Comparison of ENCODE assay signal across 8 cellular contexts in genomic region chr7:101165075-101165957, GRCh38. TPM values are rescaled to one million over a fixed set of nuclear protein-coding genes. Genes with fewer than 3 reads are reported as not detected.
DNase-seq lines count a peak whose midpoint lies in the region; ATAC-seq, FAIRE-seq and TF ChIP-seq lines count a peak whose summit lies in the region.

Gene VGF, minus strand, starts transcription at chr7:101165569. Its CDS starts 726 bp downstream, at chr7:101164843.

- CTCF ChIA-PET in H1 (lab: Charles Lee; ENCODE audit: partially characterized antibody): interaction anchor here (0.6 to 5.7 kb wide), 11 partner anchors 9 to 79 kb away, joined by 3 to 46 read pairs (median 4); partner anchors contain the start of genes FIS1 and SERPINE1

- no peak within 1 kb of the TSS for H3K56ac ChIP-seq in H1 (replicated peaks; ENCODE audit: insufficient read length, low read depth, low read length)

- H4K20me1 ChIP-seq in H1 (replicated peaks in 1 of 2; ENCODE audit: control insufficient read depth in 1 of 2, insufficient read depth in 2 of 2, low read length in 2 of 2): peaks cover 7 to 10% of the 10 kb centered on the region in 2 experiments

- peak; percentile 90 for DNase-seq in NT2/D1 (ENCODE audit: low read depth, low spot score)
- DNase-seq in activated CD8-positive, alpha-beta memory T cell treated with anti-CD3 and anti-CD28 coated beads for 48 hours (ENCODE audit: low read depth in 2 of 3, low spot score in 2 of 3): peak; percentile 79 to 91 (median 82)
- DNase-seq in H1 (ENCODE audit: low read depth in 1 of 2, low spot score in 2 of 2): peak; percentile 93 to 98
- peak; percentile 97 for DNase-seq in mesenteric fat pad (ENCODE audit: low spot score)
- peak; percentile 86 to 91 for DNase-seq in stimulated activated CD8-positive, alpha-beta memory T cell treated with anti-CD3 and anti-CD28 coated beads, Interleukin-15, amount 100 ng/mL, for 48 hours (ENCODE audit: low read depth in 2 of 2)

- H4K91ac ChIP-seq in H1 (replicated peaks; ENCODE audit: insufficient read length, low read length): no peak within 1 kb of the TSS

- 3% methylated on average over 43 of the region's 74 CpGs; no CpG with 5 or more reads in 1 of the 2 experiments for WGBS in H1 (ENCODE audit: extremely low coverage in 1 of 2, insufficient coverage in 1 of 2, insufficient read length in 1 of 2, insufficient replicate concordance in 2 of 2, low coverage in 1 of 2, low lambda C conversion rate in 2 of 2, missing lambda C conversion rate in 1 of 2), 2 experiments

- no peak within 1 kb of the TSS for H2AK5ac ChIP-seq in H1 (ENCODE audit: low read depth, low read length)

- ATAC-seq in GM21367 (IDR thresholded peaks at IDR 0.05; ENCODE audit: unreplicated experiment): peak; percentile 54

- no peak within 1 kb of the TSS for H2BK15ac ChIP-seq in H1 (ENCODE audit: low read length)

- H2BK20ac ChIP-seq in H1 (ENCODE audit: low read length): no peak within 1 kb of the TSS

- H2AFZ ChIP-seq in H1 (ENCODE audit: low read length): no peak within 1 kb of the TSS

- H3K27me3 ChIP-seq in HUES6 (ENCODE audit: control insufficient read depth, insufficient read depth, low read length): peaks cover 64% of the 10 kb centered on the region
- H3K27me3 ChIP-seq in NT2/D1 (ENCODE audit: insufficient read depth, insufficient read length): peaks cover 40% of the 10 kb centered on the region
- peaks cover 17 to 67% (median 48%) of the 10 kb centered on the region in 4 experiments for H3K27me3 ChIP-seq in H1 (replicated peaks in 1 of 4; ENCODE audit: control insufficient read depth in 3 of 4, extremely low read depth in 1 of 4, insufficient read depth in 3 of 4, low read length in 3 of 4)

- no peak within 1 kb of the TSS for H3K23ac ChIP-seq in H1 (ENCODE audit: insufficient read length)

- no peak within 1 kb of the TSS for H3K4ac ChIP-seq in H1 (replicated peaks; ENCODE audit: insufficient read length, low read depth, low read length)

- peak in 1 of 2 experiments; percentile 79; a peak in 1 of 3 replicates for TF ChIP-seq EP300 in H1 (IDR thresholded peaks at IDR 0.05; ENCODE audit: borderline replicate concordance in 1 of 2, low read depth in 2 of 2, low read length in 2 of 2)

- no peak within 1 kb of the TSS for H2BK120ac ChIP-seq in H1 (replicated peaks; ENCODE audit: low read depth, low read length)

- no peak within 1 kb of the TSS for H2BK12ac ChIP-seq in H1 (ENCODE audit: low read depth, low read length)

- H3K18ac ChIP-seq in H1 (ENCODE audit: extremely low read depth, low read length): peak within 1 kb of the TSS; percentile 83

- peak within 1 kb of the TSS; percentile 79 for H3K9ac ChIP-seq in HUES6 (ENCODE audit: low read length)
- H3K9ac ChIP-seq in NT2/D1 (ENCODE audit: insufficient read length, low read depth): peak within 1 kb of the TSS; percentile 85
- H3K9ac ChIP-seq in H1 (replicated peaks in 1 of 4; ENCODE audit: extremely low read depth in 1 of 4, low read depth in 3 of 4, low read length in 3 of 4): no peak within 1 kb of the TSS

- H3K4me3 ChIP-seq in HUES6 (ENCODE audit: low read depth, low read length): peak within 1 kb of the TSS; percentile 62
- H3K4me3 ChIP-seq in NT2/D1 (ENCODE audit: insufficient read length, low read depth): peak within 1 kb of the TSS; percentile 66
- peak within 1 kb of the TSS; percentile 46 to 74 (median 55) for H3K4me3 ChIP-seq in H1 (ENCODE audit: extremely low read depth in 1 of 4, insufficient read depth in 2 of 4, low read depth in 3 of 4, low read length in 4 of 4)

- H4K8ac ChIP-seq in H1 (ENCODE audit: extremely low read depth, insufficient read depth, low read length): no peak within 1 kb of the TSS

- H3K9me3 ChIP-seq in HUES6 (ENCODE audit: control insufficient read depth, insufficient read depth, low read depth, low read length) (no peaks in the 10 kb centered on the region), NT2/D1 (ENCODE audit: insufficient read depth, low read length) (no peaks in the 10 kb centered on the region), H1 (ENCODE audit: insufficient read depth in 2 of 2, low read depth in 1 of 2, low read length in 1 of 2) (no peaks in the 10 kb centered on the region)

- peaks cover 38% of the 10 kb centered on the region for H3K23me2 ChIP-seq in H1 (ENCODE audit: low read depth, low read length)

- peak within 1 kb of the TSS; percentile 44 to 90 for H3K4me2 ChIP-seq in H1 (ENCODE audit: insufficient read depth in 1 of 2, low read depth in 2 of 2, low read length in 2 of 2)

- H3K79me1 ChIP-seq in H1 (ENCODE audit: low read depth, low read length): no peaks in the 10 kb centered on the region

- no peaks in the 10 kb centered on the region for H3K79me2 ChIP-seq in H1 (ENCODE audit: control insufficient read depth in 1 of 2, insufficient read depth in 2 of 2, low read length in 2 of 2)

- FAIRE-seq in H1 (lab: Jason Lieb, UNC): no peak

- POLR2A ChIA-PET in H1 (lab: Charles Lee; ENCODE audit: partially characterized antibody): interaction anchor here (0.7 to 2.6 kb wide), 7 partner anchors 9 to 204 kb away, joined by 3 to 20 read pairs (median 5); partner anchors contain the start of genes AP1S1, PLOD3 and ZNHIT1

- H3K4me1 ChIP-seq in HUES6 (ENCODE audit: control insufficient read depth, insufficient read depth, low read length) (peaks cover 55% of the 10 kb centered on the region), NT2/D1 (ENCODE audit: insufficient read depth, insufficient read length) (peaks cover 13% of the 10 kb centered on the region), H1 (replicated peaks in 1 of 4; ENCODE audit: control insufficient read depth in 3 of 4, insufficient read depth in 4 of 4, low read length in 3 of 4) (peaks cover 21 to 64% (median 43%) of the 10 kb centered on the region in 4 experiments)

- H4K5ac ChIP-seq in H1 (ENCODE audit: insufficient read length, low read depth, low read length): no peak within 1 kb of the TSS

- H3K36me3 ChIP-seq in HUES6 (ENCODE audit: control insufficient read depth, insufficient read depth, low read length) (no peaks in the 10 kb centered on the region), NT2/D1 (ENCODE audit: insufficient read depth, insufficient read length, low read length) (peaks cover 2% of the 10 kb centered on the region), H1 (ENCODE audit: control insufficient read depth in 2 of 4, insufficient read depth in 4 of 4, low read length in 3 of 4) (no peaks in the 10 kb centered on the region)

- TF ChIP-seq RAD21 in H1 (IDR thresholded peaks at IDR 0.05 in 1 of 2, conservative IDR thresholded peaks at IDR 0.05 in 1 of 2; ENCODE audit: low read depth in 2 of 2, low read length in 2 of 2): no peak

- H3K14ac ChIP-seq in H1 (ENCODE audit: insufficient read length): no peak within 1 kb of the TSS

- TF ChIP-seq CTCF in C4-2B (conservative IDR thresholded peaks at IDR 0.05) (no peak), H1 (IDR thresholded peaks at IDR 0.05; ENCODE audit: control extremely low read depth in 1 of 3, insufficient read depth in 1 of 3, low read depth in 1 of 3, low read length in 3 of 3) (no peak)

- peak within 1 kb of the TSS; percentile 80 for H3K27ac ChIP-seq in C4-2B
- no peak within 1 kb of the TSS for H3K27ac ChIP-seq in HUES6 (ENCODE audit: low read depth, low read length)
- no peak within 1 kb of the TSS for H3K27ac ChIP-seq in H1 (ENCODE audit: low read depth, low read length)

- no peak within 1 kb of the TSS for H2BK5ac ChIP-seq in H1 (ENCODE audit: low read depth, low read length)

- no peak for TF ChIP-seq POLR2A in H1 (IDR thresholded peaks at IDR 0.05; ENCODE audit: control extremely low read depth in 1 of 2, low read depth in 2 of 2, low read length in 2 of 2)

TF ChIP-seq in H1, 55 proteins besides CTCF, POLR2A, EP300 and RAD21 (continues in another document):
- TF ChIP-seq MAFK (IDR thresholded peaks at IDR 0.05; ENCODE audit: low read depth, low read length) (no peak), MAX (IDR thresholded peaks at IDR 0.05) (peak; percentile 93), E2F6 (IDR thresholded peaks at IDR 0.05) (no peak; the same call in 1 of the 2 replicates), HDAC6 (IDR thresholded peaks at IDR 0.05; ENCODE audit: low read depth, low read length) (no peak), ZNF274 (IDR thresholded peaks at IDR 0.05; ENCODE audit: borderline replicate concordance, extremely low read depth, low read length) (no peak), TBP (IDR thresholded peaks at IDR 0.05; ENCODE audit: low read depth, low read length) (peak; percentile 91), RXRA (IDR thresholded peaks at IDR 0.05; ENCODE audit: insufficient read depth, low read depth, low read length) (no peak), TCF12 (IDR thresholded peaks at IDR 0.05; ENCODE audit: low read depth, low read length) (0 out of 2 replicates have a peak, but pooled peaks have one; percentile 41), NANOG (IDR thresholded peaks at IDR 0.05; ENCODE audit: insufficient read depth, low read depth, low read length, poor library complexity, severe bottlenecking) (no peak), POLR2AphosphoS5 (IDR thresholded peaks at IDR 0.05; ENCODE audit: low read depth, low read length) (no peak), CREB1 (IDR thresholded peaks at IDR 0.05) (peak; percentile 90), HDAC2 (IDR thresholded peaks at IDR 0.05; ENCODE audit: borderline replicate concordance in 1 of 2, low read depth in 2 of 2, low read length in 2 of 2) (peak in 1 of 2 experiments; percentile 71; a peak in 1 of 4 replicates), CHD2 (IDR thresholded peaks at IDR 0.05; ENCODE audit: low read length) (no peak), TAF7 (optimal IDR thresholded peaks at IDR 0.05; ENCODE audit: borderline replicate concordance, low read depth, low read length) (peak; percentile 69)

RNA-seq across cellular contexts. Expression of gene VGF, which starts in this region (rescaled TPM):
- total RNA-seq in H1 (2021; fragmentation: NEBNext Ultra II Directional; extraction: Animal tissue kit (Norgen Biotek cat#: 25700)): 7.0 and 7.4 TPM in 2 replicates
- 1.6 and 3.0 TPM in 2 replicates for polyA plus RNA-seq in H1 (2011; rRNA removed)
- 2.2 TPM for polyA plus RNA-seq in H1 (2011; cell fraction: cytosol; rRNA removed)
- polyA plus RNA-seq in H1 (2011; cell fraction: nucleus; rRNA removed): 4.2 TPM
- polyA plus RNA-seq in H1 (2012, experiment 1 of 2): 8.2 to 13.3 TPM (median 11.5 TPM) in 4 replicates
- polyA plus RNA-seq in H1 (2012, experiment 2 of 2): 6.6 TPM
- 29.9 TPM for polyA plus RNA-seq in H1 (2013, experiment 1 of 2)
- 28.2 TPM for polyA plus RNA-seq in H1 (2013, experiment 2 of 2)
- polyA minus RNA-seq in H1 (2011; rRNA and poly(A)+ RNA removed): 0.19 and 0.20 TPM in 2 replicates
- polyA minus RNA-seq in H1 (2011; cell fraction: cytosol; rRNA and poly(A)+ RNA removed): 3.1 TPM
- polyA minus RNA-seq in H1 (2011; cell fraction: nucleus; rRNA and poly(A)+ RNA removed): 1.2 TPM
- 0.22 TPM for total RNA-seq in mesenteric fat pad

Comparison
In these comparisons a context has a peak if more than half of its experiments do, and no peak if none do; other contexts are left out.
1. Peak in DNase-seq in mesenteric fat pad; RNA of the gene not detected or under 1 TPM.
2. H3K9ac ChIP-seq: peak in HUES6 (single experiment) and NT2/D1 (single experiment); none in H1 (0 of 4).
3. Peak in every context shown above with its lines, with median percentiles within 50 percentile points of each other: H3K4me3 ChIP-seq and DNase-seq.